In genomic region chr7:49295136-49295535, GRCh38 we compare ENCODE assay signal across 16 cellular contexts.
DNase-seq lines count a peak whose midpoint lies in the region; ATAC-seq, FAIRE-seq and TF ChIP-seq lines count a peak whose summit lies in the region.
"Had no signal": no experiment of that assay in that cellular context is flagged by ENCODE, and none has a peak within 500 bp of the region (broad histone marks: within the 10 kb centered on the region; RNA-seq: fewer than 3 reads in every experiment).

No MANE protein-coding gene starts in this region.

- H3K9ac ChIP-seq in MM.1S (ENCODE audit: low read length) (no peak overlapping the region), astrocyte (ENCODE audit: low read length) (no peak overlapping the region), kidney (ENCODE audit: low read length in 2 of 2) (no peak overlapping the region)

- CTCF ChIA-PET in activated CD4-positive, alpha-beta T cell treated with anti-CD3 and anti-CD28 coated beads, Interleukin-2, amount 10 ng/mL, durations not matched to agents 7 days and 5 days (lab: Charles Lee), result no interaction called here

- in situ Hi-C loops in GM13977 (cut with MboI; ENCODE audit: low pct_unique_long_range_greater_than_20kb, low sequenced_read_pairs, unreplicated experiment), result no loop called here

- no peaks in the 10 kb centered on the region for H3K36me3 Mint-ChIP-seq in astrocyte (ENCODE audit: low read depth, unreplicated experiment)
- no peaks in the 10 kb centered on the region for H3K36me3 Mint-ChIP-seq in activated CD4-positive, alpha-beta T cell treated with anti-CD3 and anti-CD28 coated beads, Interleukin-2, amount 10 ng/mL, durations not matched to agents 7 days and 5 days (ENCODE audit: low read depth)

- H3K4me1 ChIP-seq in MM.1S (ENCODE audit: low read length) (peaks cover 4% of the 10 kb centered on the region), astrocyte (ENCODE audit: insufficient read depth, low read length) (no peaks in the 10 kb centered on the region), kidney (ENCODE audit: control insufficient read depth in 1 of 2, insufficient read depth in 1 of 2, low read depth in 1 of 2, low read length in 2 of 2) (no peaks in the 10 kb centered on the region)

- no peaks in the 10 kb centered on the region for H3K9me2 ChIP-seq in MM.1S (replicated peaks; ENCODE audit: insufficient read depth, low read length)

- intact Hi-C loops in kidney (cut with DNase I), result no loop called here

- no peaks in the 10 kb centered on the region for H3K27me3 ChIP-seq in MM.1S (replicated peaks; ENCODE audit: insufficient read depth, low read length)
- no peaks in the 10 kb centered on the region for H3K27me3 ChIP-seq in astrocyte (ENCODE audit: insufficient read depth, low read length)
- no peaks in the 10 kb centered on the region for H3K27me3 ChIP-seq in kidney epithelial cell (ENCODE audit: control insufficient read depth, insufficient read depth, low read length)

- H3K36me3 ChIP-seq in MM.1S (replicated peaks; ENCODE audit: insufficient read depth, low read length), result no peaks in the 10 kb centered on the region
- no peaks in the 10 kb centered on the region for H3K36me3 ChIP-seq in astrocyte (ENCODE audit: insufficient read depth, low read length)
- H3K36me3 ChIP-seq in kidney epithelial cell (ENCODE audit: control insufficient read depth, insufficient read depth, low read length), result no peaks in the 10 kb centered on the region
- no peaks in the 10 kb centered on the region for H3K36me3 ChIP-seq in kidney (ENCODE audit: control insufficient read depth in 1 of 2, insufficient read depth in 2 of 2, low read length in 2 of 2)

- no peaks in the 10 kb centered on the region for H3K9me3 Mint-ChIP-seq in astrocyte (ENCODE audit: unreplicated experiment)
- H3K9me3 Mint-ChIP-seq in activated CD4-positive, alpha-beta T cell treated with anti-CD3 and anti-CD28 coated beads, Interleukin-2, amount 10 ng/mL, durations not matched to agents 7 days and 5 days, result no peaks in the 10 kb centered on the region

- no peak overlapping the region for H3K4me2 ChIP-seq in MM.1S (ENCODE audit: low read depth, low read length)
- no peak overlapping the region for H3K4me2 ChIP-seq in astrocyte (ENCODE audit: low read length)
- H3K4me2 ChIP-seq: PC-9 had no signal

- H3K27me3 Mint-ChIP-seq in astrocyte (ENCODE audit: low read depth, unreplicated experiment), result no peaks in the 10 kb centered on the region
- H3K27me3 Mint-ChIP-seq in activated CD4-positive, alpha-beta T cell treated with anti-CD3 and anti-CD28 coated beads, Interleukin-2, amount 10 ng/mL, durations not matched to agents 7 days and 5 days, result no peaks in the 10 kb centered on the region
- H3K27me3 Mint-ChIP-seq: progenitor cell of endocrine pancreas had no signal

- H3F3A ChIP-seq in MM.1S (ENCODE audit: insufficient read depth, low read length), result 0 out of 2 replicates have a peak, but pooled peaks cover 4% of the 10 kb centered on the region

- peaks cover 12% of the 10 kb centered on the region for H3K4me1 Mint-ChIP-seq in astrocyte (ENCODE audit: low read depth, unreplicated experiment)
- no peaks in the 10 kb centered on the region for H3K4me1 Mint-ChIP-seq in activated CD4-positive, alpha-beta T cell treated with anti-CD3 and anti-CD28 coated beads, Interleukin-2, amount 10 ng/mL, durations not matched to agents 7 days and 5 days

- H3K79me2 ChIP-seq in MM.1S (ENCODE audit: low read length), result no peaks in the 10 kb centered on the region
- H3K79me2 ChIP-seq in astrocyte (ENCODE audit: insufficient read depth, low read length), result no peaks in the 10 kb centered on the region

- H3K27ac Mint-ChIP-seq in astrocyte (ENCODE audit: unreplicated experiment), result peak overlapping the region; percentile 93
- H3K27ac Mint-ChIP-seq in activated CD4-positive, alpha-beta T cell treated with anti-CD3 and anti-CD28 coated beads, Interleukin-2, amount 10 ng/mL, durations not matched to agents 7 days and 5 days, result no peak overlapping the region
- H3K27ac Mint-ChIP-seq: activated T-helper 2 cell treated with anti-CD3 and anti-CD28 coated beads, Interferon-gamma antibody, Interleukin-2, Interleukin-4, amounts not matched to agents 10 μg/mL and 5 μg/mL and 100 μg/mL, durations not matched to agents 14 hours and 24 hours and 36 hours; progenitor cell of endocrine pancreas had no signal

- H3K27ac ChIP-seq in MM.1S (ENCODE audit: low read length), result peak overlapping the region; percentile 37; the same call in 1 of the 2 replicates
- H3K27ac ChIP-seq in astrocyte (ENCODE audit: low read depth, low read length), result peak overlapping the region; percentile 10
- no peak overlapping the region for H3K27ac ChIP-seq in kidney (ENCODE audit: low read depth in 2 of 2, low read length in 2 of 2)
- H3K27ac ChIP-seq: PC-9 had no signal

- peak; percentile 62 for DNase-seq in AG10803 (ENCODE audit: low read depth)
- peak; percentile 42 for DNase-seq in MM.1S
- peak; percentile 86 for DNase-seq in astrocyte (ENCODE audit: low read depth)
- DNase-seq in kidney epithelial cell (ENCODE audit: low read depth), result peak; percentile 2
- DNase-seq in GM13977 (ENCODE audit: low spot score), result no peak
- DNase-seq in activated CD4-positive, alpha-beta T cell treated with anti-CD3 and anti-CD28 coated beads, Interleukin-2, amount 10 ng/mL, durations not matched to agents 7 days and 5 days, result no peak
- DNase-seq in kidney, result no peak
- DNase-seq: activated CD4-positive, alpha-beta T cell treated with anti-CD3 and anti-CD28 coated beads, Interleukin-2, amount 50 U/mL, for 4 hours; aorta; islet precursor cell; NCI-H2171 treated with DMSO at 0.1 percent for 48 hours; PC-9; T1000 had no signal

- H3K4me3 Mint-ChIP-seq in astrocyte (ENCODE audit: unreplicated experiment), result peak overlapping the region; percentile 41
- no peak overlapping the region for H3K4me3 Mint-ChIP-seq in activated CD4-positive, alpha-beta T cell treated with anti-CD3 and anti-CD28 coated beads, Interleukin-2, amount 10 ng/mL, durations not matched to agents 7 days and 5 days

- no peaks in the 10 kb centered on the region for H3K9me3 ChIP-seq in MM.1S (replicated peaks; ENCODE audit: insufficient read depth, low read length)
- H3K9me3 ChIP-seq in astrocyte (ENCODE audit: insufficient read depth, low read depth, low read length), result no peaks in the 10 kb centered on the region
- H3K9me3 ChIP-seq in kidney (ENCODE audit: control insufficient read depth in 1 of 2, low read length in 2 of 2), result no peaks in the 10 kb centered on the region

- no peak for FAIRE-seq in astrocyte (lab: Jason Lieb, UNC)
- FAIRE-seq in kidney (lab: Jason Lieb, UNC), result no peak

- H2AFZ ChIP-seq in MM.1S (ENCODE audit: low read length) (peak overlapping the region; percentile 46; the same call in 1 of the 2 replicates), astrocyte (ENCODE audit: low read depth, low read length) (no peak overlapping the region)
- H2AFZ ChIP-seq: PC-9 had no signal

- H4K20me1 ChIP-seq in MM.1S (ENCODE audit: insufficient read depth, low read length), result no peaks in the 10 kb centered on the region
- no peaks in the 10 kb centered on the region for H4K20me1 ChIP-seq in astrocyte (ENCODE audit: insufficient read depth, low read length)

- H3K4me3 ChIP-seq in AG10803 (ENCODE audit: low read length) (no peak overlapping the region), MM.1S (ENCODE audit: low read length) (no peak overlapping the region), astrocyte (ENCODE audit: insufficient read depth, low read depth, low read length) (no peak overlapping the region), kidney epithelial cell (ENCODE audit: low read depth, low read length) (no peak overlapping the region), kidney (ENCODE audit: low read length in 2 of 2) (no peak overlapping the region)
- H3K4me3 ChIP-seq: PC-9 had no signal

- no peak for TF ChIP-seq CTCF in AG10803 (conservative IDR thresholded peaks at IDR 0.05; ENCODE audit: low read length)
- TF ChIP-seq CTCF in MM.1S (IDR thresholded peaks at IDR 0.05; ENCODE audit: low read length), result no peak
- no peak for TF ChIP-seq CTCF in astrocyte (IDR thresholded peaks at IDR 0.05; ENCODE audit: insufficient read depth, low read depth, low read length)
- TF ChIP-seq CTCF in kidney epithelial cell (IDR thresholded peaks at IDR 0.05; ENCODE audit: insufficient read depth, low read length, poor library complexity, severe bottlenecking), result no peak
- TF ChIP-seq CTCF in GM13977 (IDR thresholded peaks at IDR 0.05; ENCODE audit: extremely low read depth, insufficient read depth, missing control alignments), result no peak
- no peak for TF ChIP-seq CTCF in kidney (IDR thresholded peaks at IDR 0.05; ENCODE audit: borderline replicate concordance, extremely low read depth, insufficient read depth)

- POLR2A ChIA-PET in activated CD4-positive, alpha-beta T cell treated with anti-CD3 and anti-CD28 coated beads, Interleukin-2, amount 10 ng/mL, durations not matched to agents 7 days and 5 days (lab: Charles Lee), result no interaction called here

- ATAC-seq in HG03280 (IDR thresholded peaks at IDR 0.05; ENCODE audit: unreplicated experiment), result no peak

Comparison
In these comparisons a context has a peak if more than half of its experiments do, and no peak if none do; other contexts are left out.
1. DNase-seq: peak in AG10803 (single experiment), MM.1S (single experiment), astrocyte (single experiment) and kidney epithelial cell (single experiment); none in GM13977 (single experiment), activated CD4-positive, alpha-beta T cell treated with anti-CD3 and anti-CD28 coated beads, Interleukin-2, amount 10 ng/mL, durations not matched to agents 7 days and 5 days (single experiment) and kidney (single experiment).
2. H3K27ac ChIP-seq: peak in MM.1S (single experiment) and astrocyte (single experiment); none in kidney (0 of 2).